In the genomic region with DNA sequence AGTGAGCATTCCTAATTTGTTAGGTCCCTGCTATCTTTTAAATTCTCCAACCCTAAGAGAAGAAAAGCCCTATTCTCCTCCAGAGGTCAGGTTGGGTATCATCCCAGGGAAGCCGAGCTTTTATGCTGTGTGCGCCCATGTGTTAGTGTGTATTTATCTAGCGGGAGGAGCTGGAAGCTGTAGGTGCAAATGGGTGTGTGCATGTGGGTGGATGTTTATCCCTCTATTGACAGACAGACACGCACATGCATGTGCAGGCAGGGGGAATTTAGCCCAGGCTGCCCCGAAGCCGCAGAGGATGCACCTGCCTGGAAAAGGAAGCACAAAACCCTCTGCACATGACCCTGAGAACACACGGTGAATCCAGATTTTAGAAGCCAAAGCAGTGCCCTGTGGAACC, we compare ENCODE assay signal across 18 cellular contexts.
"Had no signal": no experiment of that assay in that cellular context is flagged by ENCODE, and none has a peak within 500 bp of the region (broad histone marks: within the 10 kb centered on the region; RNA-seq: fewer than 3 reads in every experiment).

No MANE protein-coding gene starts in this region.

- H3K27me3 ChIP-seq: thyroid gland had no signal

- H3K4me1 ChIP-seq: thyroid gland had no signal

- FAIRE-seq: keratinocyte had no signal

- ATAC-seq: activated CD4-positive, alpha-beta T cell treated with anti-CD3 and anti-CD28 coated beads for 36 hours; effector memory CD8-positive, alpha-beta T cell; left lobe of liver; natural killer cell; WTC11 had no signal

- H3K9me3 ChIP-seq: thyroid gland had no signal

- DNase-seq: activated CD4-positive, alpha-beta T cell treated with anti-CD3 and anti-CD28 coated beads for 36 hours; activated CD4-positive, alpha-beta T cell treated with anti-CD3 and anti-CD28 coated beads, Interleukin-2, amount 50 U/mL, for 48 hours; activated T-cell treated with anti-CD3 and anti-CD28 coated beads for 4 hours; amygdala; dermis blood vessel endothelial cell; effector memory CD8-positive, alpha-beta T cell; foreskin fibroblast; hypothalamus; natural killer cell; occipital lobe; stimulated activated CD4-positive, alpha-beta T cell treated with anti-CD3 and anti-CD28 coated beads, Interleukin-12 subunit alpha, Interleukin-12 subunit beta, amount 100 ng/mL, for 4 hours; stimulated activated CD4-positive, alpha-beta T cell treated with anti-CD3 and anti-CD28 coated beads, Interleukin-1b, Interleukin-23, amount 100 ng/mL, for 48 hours; stimulated activated naive CD4-positive, alpha-beta T cell treated with Interleukin-2 at 50 U/mL for 16 hours; thyroid gland had no signal

- H3K4me3 ChIP-seq: lung, thyroid gland had no signal

- H3K36me3 ChIP-seq: thyroid gland had no signal

- H3K27ac ChIP-seq: thyroid gland had no signal
